ENCODE assay signal across 1 cellular context in genomic region chr9:128420651-128421473, GRCh38.
TF ChIP-seq lines count a peak whose summit lies in the region.

Gene CERCAM, plus strand, starts transcription at chr9:128420857. Its CDS starts 21 bp downstream, at chr9:128420878.

TF ChIP-seq in HepG2, 621 proteins besides CTCF, POLR2A, EP300 and RAD21 (continued from another document and continues in another):
- TF ChIP-seq RXRB (CRISPR knock-in tag; IDR thresholded peaks at IDR 0.05; ENCODE audit: borderline replicate concordance), result no peak
- no peak for TF ChIP-seq SATB2 (CRISPR knock-in tag; IDR thresholded peaks at IDR 0.05)
- TF ChIP-seq ZNF576 (CRISPR knock-in tag; IDR thresholded peaks at IDR 0.05), result 0 out of 2 replicates have a peak, but pooled peaks have one; percentile 33
- no peak for TF ChIP-seq CREBL2 (CRISPR knock-in tag; IDR thresholded peaks at IDR 0.05; ENCODE audit: borderline replicate concordance)
- no peak for TF ChIP-seq MAZ (IDR thresholded peaks at IDR 0.05; ENCODE audit: borderline replicate concordance, low read depth, low read length)
- 0 out of 2 replicates have a peak, but pooled peaks have one; percentile 53 for TF ChIP-seq MAZ (CRISPR knock-in tag; IDR thresholded peaks at IDR 0.05; ENCODE audit: low read depth)
- peak; percentile 54; the same call in 1 of the 2 replicates for TF ChIP-seq HIC2 (CRISPR knock-in tag; IDR thresholded peaks at IDR 0.05; ENCODE audit: low read depth)
- TF ChIP-seq ATRX (CRISPR knock-in tag; IDR thresholded peaks at IDR 0.05; ENCODE audit: borderline replicate concordance), result no peak
- no peak for TF ChIP-seq HNF4A (CRISPR knock-in tag; IDR thresholded peaks at IDR 0.05)
- TF ChIP-seq UBTF (CRISPR knock-in tag; IDR thresholded peaks at IDR 0.05), result peak; percentile 71; the same call in 1 of the 2 replicates
- TF ChIP-seq ZFP37 (CRISPR knock-in tag; IDR thresholded peaks at IDR 0.05; ENCODE audit: borderline replicate concordance), result no peak
- no peak for TF ChIP-seq ZGPAT (CRISPR knock-in tag; IDR thresholded peaks at IDR 0.05)
- no peak for TF ChIP-seq GMEB1 (CRISPR knock-in tag; IDR thresholded peaks at IDR 0.05; ENCODE audit: borderline replicate concordance)
- peak; percentile 53; the same call in 1 of the 2 replicates for TF ChIP-seq MEF2D (CRISPR knock-in tag; IDR thresholded peaks at IDR 0.05)
- no peak for TF ChIP-seq ZNF260 (CRISPR knock-in tag; IDR thresholded peaks at IDR 0.05; ENCODE audit: borderline replicate concordance, low read depth)
- no peak for TF ChIP-seq ZBTB43 (CRISPR knock-in tag; conservative IDR thresholded peaks at IDR 0.05)
- TF ChIP-seq ATF4 (CRISPR knock-in tag; IDR thresholded peaks at IDR 0.05), result no peak
- no peak for TF ChIP-seq SMAD9 (CRISPR knock-in tag; IDR thresholded peaks at IDR 0.05)
- peak; percentile 82 for TF ChIP-seq ZFX (CRISPR knock-in tag; IDR thresholded peaks at IDR 0.05; ENCODE audit: low read depth)
- TF ChIP-seq IRF9 (CRISPR knock-in tag; IDR thresholded peaks at IDR 0.05; ENCODE audit: borderline replicate concordance), result 0 out of 2 replicates have a peak, but pooled peaks have one; percentile 52
- TF ChIP-seq MIER3 (CRISPR knock-in tag; IDR thresholded peaks at IDR 0.05; ENCODE audit: borderline replicate concordance), result no peak
- TF ChIP-seq NFYC (CRISPR knock-in tag; IDR thresholded peaks at IDR 0.05), result no peak
- TF ChIP-seq XRCC5 (optimal IDR thresholded peaks at IDR 0.05; ENCODE audit: low read length), result no peak
- peak; percentile 71 for TF ChIP-seq ZNF501 (CRISPR knock-in tag; IDR thresholded peaks at IDR 0.05)
- TF ChIP-seq NR3C1 (CRISPR knock-in tag; IDR thresholded peaks at IDR 0.05), result no peak
- no peak for TF ChIP-seq ZSCAN12 (CRISPR knock-in tag; IDR thresholded peaks at IDR 0.05)
- 0 out of 2 replicates have a peak, but pooled peaks have one; percentile 51 for TF ChIP-seq CSRNP1 (CRISPR knock-in tag; IDR thresholded peaks at IDR 0.05)
- TF ChIP-seq RARG (CRISPR knock-in tag; IDR thresholded peaks at IDR 0.05; ENCODE audit: low read depth), result no peak
- TF ChIP-seq ZNF569 (CRISPR knock-in tag; IDR thresholded peaks at IDR 0.05; ENCODE audit: borderline replicate concordance), result no peak
- TF ChIP-seq FOXO1 (CRISPR knock-in tag; IDR thresholded peaks at IDR 0.05), result no peak
- TF ChIP-seq ZNF44 (CRISPR knock-in tag; IDR thresholded peaks at IDR 0.05), result no peak
- TF ChIP-seq STAT5B (CRISPR knock-in tag; IDR thresholded peaks at IDR 0.05), result no peak
- TF ChIP-seq PAX8 (CRISPR knock-in tag; IDR thresholded peaks at IDR 0.05; ENCODE audit: borderline replicate concordance), result no peak
- no peak for TF ChIP-seq RNF219 (CRISPR knock-in tag; IDR thresholded peaks at IDR 0.05)
- peak; percentile 66 for TF ChIP-seq YY1 (IDR thresholded peaks at IDR 0.05; ENCODE audit: insufficient read depth, insufficient replicate concordance, low read depth, low read length)
- no peak for TF ChIP-seq REPIN1 (CRISPR knock-in tag; IDR thresholded peaks at IDR 0.05; ENCODE audit: borderline replicate concordance, low read depth)
- TF ChIP-seq ZNF503 (CRISPR knock-in tag; IDR thresholded peaks at IDR 0.05), result no peak
- TF ChIP-seq ZNF570 (CRISPR knock-in tag; IDR thresholded peaks at IDR 0.05; ENCODE audit: borderline replicate concordance), result no peak
- no peak for TF ChIP-seq ZBTB2 (CRISPR knock-in tag; IDR thresholded peaks at IDR 0.05; ENCODE audit: low read depth)
- TF ChIP-seq GABPB1 (CRISPR knock-in tag; IDR thresholded peaks at IDR 0.05), result peak; percentile 35; the same call in 1 of the 2 replicates
- peak; percentile 75 for TF ChIP-seq ZNF605 (CRISPR knock-in tag; IDR thresholded peaks at IDR 0.05)
- peak; percentile 22; the same call in 1 of the 2 replicates for TF ChIP-seq ZNF788 (CRISPR knock-in tag; IDR thresholded peaks at IDR 0.05; ENCODE audit: borderline replicate concordance)
- no peak for TF ChIP-seq NFE2L2 (IDR thresholded peaks at IDR 0.05; ENCODE audit: low read length)
- TF ChIP-seq ZNF205 (CRISPR knock-in tag; IDR thresholded peaks at IDR 0.05), result no peak
